ENCODE assay signal across 8 cellular contexts in the genomic region with DNA sequence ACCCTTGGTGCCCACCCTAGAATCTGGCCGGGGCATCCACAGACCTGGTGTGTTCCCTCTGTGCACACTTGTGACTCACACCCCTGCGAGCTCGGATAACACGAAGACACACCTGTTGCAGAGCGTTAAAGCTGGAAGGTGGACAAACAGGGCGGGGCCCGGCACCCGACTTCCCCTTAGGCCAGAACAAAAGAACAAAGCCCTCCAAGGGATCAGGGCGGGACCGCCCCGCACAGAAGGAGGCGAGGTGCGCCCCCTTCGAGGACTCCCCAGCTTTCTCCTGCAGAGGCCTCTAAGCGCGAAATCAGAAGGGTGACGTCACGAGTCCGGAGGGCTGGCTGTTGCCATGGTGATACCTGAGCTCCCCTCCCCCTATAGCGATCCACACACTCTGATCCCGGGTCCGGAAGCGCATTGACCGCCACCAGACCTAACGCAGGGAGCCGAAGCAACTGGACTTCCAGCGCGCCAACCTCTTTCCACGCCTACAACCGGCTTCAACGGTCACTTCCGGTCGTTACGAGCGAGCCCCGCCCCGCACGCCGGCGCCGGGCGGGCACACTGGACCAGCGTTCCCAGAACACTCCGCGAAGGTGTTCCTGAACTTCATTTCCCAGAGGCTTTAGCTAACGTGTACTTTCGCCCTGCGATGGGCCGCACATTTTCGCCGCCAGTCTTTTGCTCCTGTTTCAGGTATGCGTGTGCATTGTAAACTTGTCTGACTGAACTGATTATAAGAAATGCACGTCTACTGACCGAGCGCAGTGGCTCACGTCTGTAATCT. TPM values are rescaled to one million over a fixed set of nuclear protein-coding genes. Genes with fewer than 3 reads are reported as not detected.
DNase-seq lines count a peak whose midpoint lies in the region; ATAC-seq, FAIRE-seq and TF ChIP-seq lines count a peak whose summit lies in the region.

A gene (minus strand): TSS at position 489 of the 784 bp plus-strand sequence. CDS start 811 bp downstream, outside the sequence.

- peak within 1 kb of the TSS; percentile 21 to 72 for H3K9ac ChIP-seq in kidney (ENCODE audit: low read length in 2 of 2)

- H3K4me3 Mint-ChIP-seq in chondrocyte (ENCODE audit: unreplicated experiment) = peak within 1 kb of the TSS; percentile 93

- no peaks in the 10 kb centered on the region for H3K9me3 ChIP-seq in kidney (ENCODE audit: control insufficient read depth in 1 of 2, low read length in 2 of 2)

- intact Hi-C loops in kidney (cut with DNase I) = no loop called here

- no peaks in the 10 kb centered on the region for H3K27me3 Mint-ChIP-seq in chondrocyte (ENCODE audit: low read depth)

- FAIRE-seq in kidney (lab: Jason Lieb, UNC) = peak; percentile 90

- peak; percentile 48 for TF ChIP-seq CTCF in chondrocyte (IDR thresholded peaks at IDR 0.05)
- TF ChIP-seq CTCF in kidney (IDR thresholded peaks at IDR 0.05; ENCODE audit: borderline replicate concordance, extremely low read depth, insufficient read depth) = no peak

- H3K4me1 Mint-ChIP-seq in chondrocyte (ENCODE audit: low read depth) = peaks cover 33% of the 10 kb centered on the region

- DNase-seq in AML-193 (lab: John Stamatoyannopoulos, UW) (peak; percentile 97 to 98), NCI-H460 (ENCODE audit: extremely low read depth, low read depth) (peak; percentile 94), chondrocyte (ENCODE audit: low spot score) (peak; percentile 97), kidney (peak; percentile 99)
- DNase-seq in activated CD4-positive, CD25-positive, alpha-beta regulatory T cell treated with anti-CD3 and anti-CD28 coated beads, Interleukin-2, amount 50 U/mL, for 72 hours = peak; percentile 85
- DNase-seq in stimulated activated CD4-positive, alpha-beta T cell treated with anti-CD3 and anti-CD28 coated beads, Interleukin-15, amount 100 ng/mL, for 24 hours = peak; percentile 90

- H3K4me1 ChIP-seq in kidney (ENCODE audit: control insufficient read depth in 1 of 2, insufficient read depth in 1 of 2, low read depth in 1 of 2, low read length in 2 of 2) = no peaks in the 10 kb centered on the region

- peaks cover 0 to 10% of the 10 kb centered on the region in 2 donors for H3K36me3 ChIP-seq in kidney (ENCODE audit: control insufficient read depth in 1 of 2, insufficient read depth in 2 of 2, low read length in 2 of 2)

- H3K36me3 Mint-ChIP-seq in chondrocyte (ENCODE audit: low read depth) = peaks cover 16% of the 10 kb centered on the region

- peak within 1 kb of the TSS; percentile 96 for H3K27ac Mint-ChIP-seq in chondrocyte (ENCODE audit: unreplicated experiment)

- H3K27ac ChIP-seq in kidney (ENCODE audit: low read depth in 2 of 2, low read length in 2 of 2) = peak within 1 kb of the TSS; percentile 86 to 89

- ATAC-seq in GM19043 (IDR thresholded peaks at IDR 0.05; ENCODE audit: low read depth, unreplicated experiment) = peak; percentile 86
- ATAC-seq in HG03378 (IDR thresholded peaks at IDR 0.05; ENCODE audit: unreplicated experiment) = peak; percentile 66

- H3K9me3 Mint-ChIP-seq in chondrocyte (ENCODE audit: low read depth) = no peaks in the 10 kb centered on the region

- H3K4me3 ChIP-seq in kidney (ENCODE audit: low read length in 2 of 2) = peak within 1 kb of the TSS; percentile 73 to 91

RNA-seq across cellular contexts. Expression of the gene that starts here (rescaled TPM):
- 10.9 and 15.3 TPM in 2 replicates for total RNA-seq in NCI-H460 (2014; rRNA removed; shearing (Covaris generic))
- 3.7 and 4.7 TPM in 2 replicates for polyA plus RNA-seq in NCI-H460 (2014; cell fraction: nucleus; rRNA removed)
- total RNA-seq in chondrocyte (7.3 to 7.9 TPM (median 7.4 TPM) in 3 replicates), kidney (8.0 TPM)
- polyA plus RNA-seq in kidney (ENCODE audit: insufficient read depth, low read depth, low replicate concordance) = 4.4 TPM

Comparison
In these comparisons a context has a peak if more than half of its experiments do, and no peak if none do; other contexts are left out.
1. Peak in every context shown above with its lines: DNase-seq, ATAC-seq, H3K4me3 ChIP-seq and H3K27ac ChIP-seq.